1 cellular context compared by ENCODE assay signal in genomic region chr9:97038909-97039781, GRCh38.
TF ChIP-seq lines count a peak whose summit lies in the region.

Gene CTSV, minus strand, starts transcription at chr9:97039142. Its CDS starts 1,099 bp downstream, at chr9:97038043.

TF ChIP-seq in IMR-90, 13 proteins besides CTCF, POLR2A, EP300 and RAD21 (continued from another document):
- TF ChIP-seq, protein P1, sequence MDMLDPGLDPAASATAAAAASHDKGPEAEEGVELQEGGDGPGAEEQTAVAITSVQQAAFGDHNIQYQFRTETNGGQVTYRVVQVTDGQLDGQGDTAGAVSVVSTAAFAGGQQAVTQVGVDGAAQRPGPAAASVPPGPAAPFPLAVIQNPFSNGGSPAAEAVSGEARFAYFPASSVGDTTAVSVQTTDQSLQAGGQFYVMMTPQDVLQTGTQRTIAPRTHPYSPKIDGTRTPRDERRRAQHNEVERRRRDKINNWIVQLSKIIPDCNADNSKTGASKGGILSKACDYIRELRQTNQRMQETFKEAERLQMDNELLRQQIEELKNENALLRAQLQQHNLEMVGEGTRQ (IDR thresholded peaks at IDR 0.05; ENCODE audit: low read depth, low read length): peak; percentile 51
TF ChIP-seq in IMR-90: peak in this region for 1.
